Comparison of ENCODE assay signal across 28 cellular contexts in genomic region chr3:32245200-32245599, GRCh38. TPM values are rescaled to one million over a fixed set of nuclear protein-coding genes. Genes with fewer than 3 reads are reported as not detected.
DNase-seq lines count a peak whose midpoint lies in the region; ATAC-seq and TF ChIP-seq lines count a peak whose summit lies in the region.
"Had no signal": no experiment of that assay in that cellular context is flagged by ENCODE, and none has a peak within 500 bp of the region (broad histone marks: within the 10 kb centered on the region; RNA-seq: fewer than 3 reads in every experiment).

No MANE protein-coding gene starts in this region.

- no peaks in the 10 kb centered on the region for H3K9me3 ChIP-seq in T-helper 17 cell (ENCODE audit: control insufficient read depth, low read length, poor library complexity, severe bottlenecking)
- H3K9me3 ChIP-seq: breast epithelium, Peyer's patch, prostate gland, thyroid gland had no signal

- H3K9me3 Mint-ChIP-seq in activated naive CD8-positive, alpha-beta T cell (ENCODE audit: low read depth): no peaks in the 10 kb centered on the region
- H3K9me3 Mint-ChIP-seq in activated naive CD8-positive, alpha-beta T cell treated with anti-CD3 and anti-CD28 coated beads for 36 hours: no peaks in the 10 kb centered on the region
- no peaks in the 10 kb centered on the region for H3K9me3 Mint-ChIP-seq in Calu3 (ENCODE audit: low read depth, unreplicated experiment)
- H3K9me3 Mint-ChIP-seq: GM23338, natural killer cell had no signal

- TF ChIP-seq CTCF in choroid plexus epithelial cell (conservative IDR thresholded peaks at IDR 0.05; ENCODE audit: low read depth, low read length) (no peak), Calu3 (IDR thresholded peaks at IDR 0.05; ENCODE audit: unreplicated experiment) (no peak)

- H3K4me3 Mint-ChIP-seq in activated naive CD8-positive, alpha-beta T cell: peak overlapping the region; percentile 56
- no peak overlapping the region for H3K4me3 Mint-ChIP-seq in activated naive CD8-positive, alpha-beta T cell treated with anti-CD3 and anti-CD28 coated beads for 36 hours
- H3K4me3 Mint-ChIP-seq in T-helper 17 cell: peak overlapping the region; percentile 73
- no peak overlapping the region for H3K4me3 Mint-ChIP-seq in Calu3 (ENCODE audit: low read depth, unreplicated experiment)
- H3K4me3 Mint-ChIP-seq: GM23338, natural killer cell had no signal

- intact Hi-C loops in Calu3 (cut with micrococcal nuclease; ENCODE audit: unreplicated experiment): loop anchor here (5.0 kb wide), 1 partner anchor 52 kb away; no protein-coding TSS in a partner anchor

- no peak overlapping the region for H3K4me3 ChIP-seq in choroid plexus epithelial cell (ENCODE audit: low read depth, low read length)
- H3K4me3 ChIP-seq: breast epithelium, GM23338, lung, Peyer's patch, prostate gland, thyroid gland had no signal

- ATAC-seq in T-helper 17 cell: peak; percentile 71
- no peak for ATAC-seq in HG03280 (IDR thresholded peaks at IDR 0.05; ENCODE audit: unreplicated experiment)
- ATAC-seq: left cardiac atrium, natural killer cell, sciatic nerve had no signal

- CTCF ChIA-PET in Calu3 (lab: Charles Lee): no interaction called here

- no peaks in the 10 kb centered on the region for H3K27me3 Mint-ChIP-seq in activated naive CD8-positive, alpha-beta T cell
- no peaks in the 10 kb centered on the region for H3K27me3 Mint-ChIP-seq in activated naive CD8-positive, alpha-beta T cell treated with anti-CD3 and anti-CD28 coated beads for 36 hours
- H3K27me3 Mint-ChIP-seq in T-helper 17 cell (no peaks in the 10 kb centered on the region), Calu3 (ENCODE audit: unreplicated experiment) (no peaks in the 10 kb centered on the region)

- H3K36me3 Mint-ChIP-seq in activated naive CD8-positive, alpha-beta T cell: peaks cover 6% of the 10 kb centered on the region
- H3K36me3 Mint-ChIP-seq in activated naive CD8-positive, alpha-beta T cell treated with anti-CD3 and anti-CD28 coated beads for 36 hours: peaks cover 4% of the 10 kb centered on the region
- H3K36me3 Mint-ChIP-seq in T-helper 17 cell (ENCODE audit: low read depth): no peaks in the 10 kb centered on the region
- H3K36me3 Mint-ChIP-seq in Calu3 (ENCODE audit: insufficient read depth, unreplicated experiment): no peaks in the 10 kb centered on the region
- H3K36me3 Mint-ChIP-seq: natural killer cell had no signal

- no TSS peak for BruUV-seq in Calu3 (replicated peaks; lab: Mats Ljungman, UMichigan)

- H3K27ac Mint-ChIP-seq in activated naive CD8-positive, alpha-beta T cell: peak overlapping the region; percentile 58
- H3K27ac Mint-ChIP-seq in activated naive CD8-positive, alpha-beta T cell treated with anti-CD3 and anti-CD28 coated beads for 36 hours: no peak overlapping the region
- H3K27ac Mint-ChIP-seq in T-helper 17 cell (peak overlapping the region; percentile 82), Calu3 (ENCODE audit: unreplicated experiment) (no peak overlapping the region)
- H3K27ac Mint-ChIP-seq: GM23338, natural killer cell had no signal

- DNase-seq in activated naive CD8-positive, alpha-beta T cell treated with anti-CD3 and anti-CD28 coated beads for 36 hours: no peak
- DNase-seq in T-helper 17 cell (no peak), choroid plexus epithelial cell (ENCODE audit: low read depth) (peak; percentile 27), DMS153 (lab: John Stamatoyannopoulos, UW) (no peak), Calu3 (no peak)
- DNase-seq: activated CD4-positive, alpha-beta T cell treated with anti-CD3 and anti-CD28 coated beads for 4 hours; activated effector memory CD4-positive, alpha-beta T cell treated with anti-CD3 and anti-CD28 coated beads, Interleukin-2, amount 50 U/mL, for 16 hours; anterior cingulate cortex; C1 segment of cervical spinal cord; hippocampal formation; left cardiac atrium; natural killer cell; NCI-H1048; NCI-H1694; NCI-H446; NCI-H774; nucleus accumbens; Peyer's patch; SHP77; stimulated activated CD8-positive, alpha-beta memory T cell treated with anti-CD3 and anti-CD28 coated beads, Interleukin-4, amount 100 ng/mL, for 48 hours; thyroid gland had no signal

- peaks cover 70% of the 10 kb centered on the region for H3K4me1 Mint-ChIP-seq in activated naive CD8-positive, alpha-beta T cell (ENCODE audit: low read depth)
- peaks cover 22% of the 10 kb centered on the region for H3K4me1 Mint-ChIP-seq in activated naive CD8-positive, alpha-beta T cell treated with anti-CD3 and anti-CD28 coated beads for 36 hours
- H3K4me1 Mint-ChIP-seq in T-helper 17 cell: peaks cover 59% of the 10 kb centered on the region
- peaks cover 33% of the 10 kb centered on the region for H3K4me1 Mint-ChIP-seq in Calu3 (ENCODE audit: low read depth, unreplicated experiment)

RNA-seq across cellular contexts. Expression of gene CMTM8, which starts 6.7 kb away (rescaled TPM):
- 1 to 10 TPM; 5.0 to 5.4 TPM for total RNA-seq in activated naive CD8-positive, alpha-beta T cell treated with anti-CD3 and anti-CD28 coated beads for 36 hours
- 10 to 100 TPM in 1 of 2 donors, 1 to 10 TPM in 1; 6.3 to 16.4 TPM for total RNA-seq in T-helper 17 cell
- total RNA-seq in Calu3 (2022): 19.0 and 19.9 TPM in 2 replicates

Comparison
In these comparisons a context has a peak if more than half of its experiments do, and no peak if none do; other contexts are left out.
1. H3K27ac Mint-ChIP-seq: peak in activated naive CD8-positive, alpha-beta T cell (single experiment) and T-helper 17 cell (single experiment); none in activated naive CD8-positive, alpha-beta T cell treated with anti-CD3 and anti-CD28 coated beads for 36 hours (single experiment) and Calu3 (single experiment).
2. H3K4me3 Mint-ChIP-seq: peak in activated naive CD8-positive, alpha-beta T cell (single experiment) and T-helper 17 cell (single experiment); none in activated naive CD8-positive, alpha-beta T cell treated with anti-CD3 and anti-CD28 coated beads for 36 hours (single experiment) and Calu3 (single experiment).